16 cellular contexts compared by ENCODE assay signal in genomic region chr7:155922507-155922841, GRCh38.
DNase-seq lines count a peak whose midpoint lies in the region; ATAC-seq, FAIRE-seq and TF ChIP-seq lines count a peak whose summit lies in the region.
"Had no signal": no experiment of that assay in that cellular context is flagged by ENCODE, and none has a peak within 500 bp of the region (broad histone marks: within the 10 kb centered on the region; RNA-seq: fewer than 3 reads in every experiment).

No MANE protein-coding gene starts in this region.

- dilution Hi-C loops in mammary epithelial cell (cut with HindIII; ENCODE audit: low sequenced_read_pairs): no loop called here

- POLR2A ChIA-PET in HEK293T (lab: Yijun Ruan, JAX): no interaction called here

- WGBS in mammary epithelial cell (ENCODE audit: low coverage, missing lambda C conversion rate): 65% methylated on average over 6 of the region's 6 CpGs
- WGBS in pancreas, 2 donors: 58 to 65% methylated on average over 6 of the region's 6 CpGs

- TF ChIP-seq POLR2A in breast epithelium (IDR thresholded peaks at IDR 0.05): no peak

- no peak overlapping the region for H2AFZ ChIP-seq in mammary epithelial cell (ENCODE audit: low read depth, low read length)

- H3K36me3 ChIP-seq in mammary epithelial cell (ENCODE audit: insufficient read depth, low read length) (no peaks in the 10 kb centered on the region), breast epithelium (no peaks in the 10 kb centered on the region), pancreas (no peaks in the 10 kb centered on the region)

- H3K4me2 ChIP-seq in mammary epithelial cell (ENCODE audit: insufficient read depth, low read depth, low read length): peak overlapping the region; percentile 54

- no peaks in the 10 kb centered on the region for H4K20me1 ChIP-seq in mammary epithelial cell (ENCODE audit: insufficient read depth, low read length)

- H3K4me3 ChIP-seq in mammary epithelial cell (replicated peaks in 1 of 3; ENCODE audit: insufficient read depth in 1 of 3, low read depth in 2 of 3, low read length in 3 of 3) (no peak overlapping the region), breast epithelium (no peak overlapping the region), pancreas (no peak overlapping the region)

- CTCF ChIA-PET in mammary epithelial cell (lab: Charles Lee; ENCODE audit: low non-redundant PET): no interaction called here
- CTCF ChIA-PET in HEK293T (lab: Yijun Ruan, JAX): no interaction called here

- H3K9me3 ChIP-seq in mammary epithelial cell (replicated peaks; ENCODE audit: insufficient read depth, low read length) (peaks cover 2% of the 10 kb centered on the region), breast epithelium (no peaks in the 10 kb centered on the region), pancreas (no peaks in the 10 kb centered on the region)

- BruUV-seq in mammary epithelial cell (replicated peaks; lab: Mats Ljungman, UMichigan): no TSS peak

- ATAC-seq in foreskin keratinocyte (no peak), pancreas (peak; percentile 41 to 64 (median 52)), GM18858 (IDR thresholded peaks at IDR 0.05; ENCODE audit: unreplicated experiment) (no peak)
- ATAC-seq: Panc1 had no signal

- in situ Hi-C loops in mammary epithelial cell (cut with MboI; ENCODE audit: low sequenced_read_pairs in 2 of 2): no loop called here

- intact Hi-C loops in mammary epithelial cell (cut with micrococcal nuclease) (no loop called here), breast epithelium (cut with DNase I; ENCODE audit: low total_unique reads) (no loop called here), pancreas (cut with DNase I) (no loop called here)

- DNase-seq in mammary epithelial cell (no peak), breast epithelium (ENCODE audit: low spot score in 2 of 2) (no peak), foreskin keratinocyte (peak; percentile 8 to 45), pancreas (no peak), HEK293T (ENCODE audit: extremely low spot score) (no peak), activated gamma-delta T cell (lab: John Stamatoyannopoulos, UW) (no peak)
- no peak for DNase-seq in stimulated activated CD8-positive, alpha-beta memory T cell treated with anti-CD3 and anti-CD28 coated beads, Interleukin-4, amount 100 ng/mL, for 48 hours
- DNase-seq: MM.1S, NCI-H1092, NCI-H1436 treated with DMSO at 0.1 percent for 48 hours, NCI-H2029, NCI-H524 treated with DMSO at 0.1 percent for 48 hours had no signal

- H3K27ac ChIP-seq in mammary epithelial cell (ENCODE audit: insufficient read depth, low read depth, low read length): no peak overlapping the region
- no peak overlapping the region for H3K27ac ChIP-seq in breast epithelium
- no peak overlapping the region for H3K27ac ChIP-seq in foreskin keratinocyte
- H3K27ac ChIP-seq in pancreas: peak overlapping the region; percentile 54 to 72 (median 62)
- H3K27ac ChIP-seq: 22Rv1 had no signal

- peaks cover 2% of the 10 kb centered on the region for H3K27me3 ChIP-seq in mammary epithelial cell (ENCODE audit: insufficient read depth, low read length)
- no peaks in the 10 kb centered on the region for H3K27me3 ChIP-seq in breast epithelium
- no peaks in the 10 kb centered on the region for H3K27me3 ChIP-seq in foreskin keratinocyte
- H3K27me3 ChIP-seq in pancreas: no peaks in the 10 kb centered on the region

- no peak overlapping the region for H3K9ac ChIP-seq in mammary epithelial cell (ENCODE audit: insufficient read depth, low read length)

- H3K4me1 ChIP-seq in mammary epithelial cell (ENCODE audit: insufficient read depth, low read length) (peaks cover 25% of the 10 kb centered on the region), breast epithelium (no peaks in the 10 kb centered on the region), foreskin keratinocyte (peaks cover 3% of the 10 kb centered on the region), pancreas (peaks cover 0 to 4% (median 0%) of the 10 kb centered on the region in 3 donors)

- no peak for TF ChIP-seq CTCF in mammary epithelial cell (conservative IDR thresholded peaks at IDR 0.05 in 1 of 2, IDR thresholded peaks at IDR 0.05 in 1 of 2; ENCODE audit: extremely low read depth in 1 of 2, insufficient read depth in 1 of 2, low read depth in 1 of 2, low read length in 2 of 2)
- TF ChIP-seq CTCF in breast epithelium (IDR thresholded peaks at IDR 0.05): no peak
- TF ChIP-seq CTCF in foreskin keratinocyte (conservative IDR thresholded peaks at IDR 0.05): no peak
- TF ChIP-seq CTCF in pancreas (IDR thresholded peaks at IDR 0.05): no peak

- FAIRE-seq in pancreas (lab: Jason Lieb, UNC): no peak
- FAIRE-seq: G401.6 had no signal

- H3K79me2 ChIP-seq in mammary epithelial cell (ENCODE audit: insufficient read depth, low read length): no peaks in the 10 kb centered on the region

TF ChIP-seq in HEK293T, 16 proteins besides CTCF, POLR2A, EP300 and RAD21:
- TF ChIP-seq CTBP1 (IDR thresholded peaks at IDR 0.05; ENCODE audit: borderline replicate concordance) (no peak), HDGF (IDR thresholded peaks at IDR 0.05; ENCODE audit: borderline replicate concordance) (no peak), ZNF384 (IDR thresholded peaks at IDR 0.05) (no peak)

Comparison
In these comparisons a context has a peak if more than half of its experiments do, and no peak if none do; other contexts are left out.
1. DNase-seq: peak in foreskin keratinocyte (2 of 2); none in mammary epithelial cell (single experiment), breast epithelium (0 of 2), pancreas (0 of 6), HEK293T (single experiment), stimulated activated CD8-positive, alpha-beta memory T cell treated with anti-CD3 and anti-CD28 coated beads, Interleukin-4, amount 100 ng/mL, for 48 hours (single experiment) and activated gamma-delta T cell (single experiment).
2. H3K27ac ChIP-seq: peak in pancreas (4 of 4); none in mammary epithelial cell (single experiment), breast epithelium (0 of 2) and foreskin keratinocyte (single experiment).
3. ATAC-seq: peak in pancreas (4 of 4); none in foreskin keratinocyte (single experiment) and GM18858 (single experiment).